Comparison of ENCODE assay signal across 18 cellular contexts in genomic region chr5:112219000-112219399, GRCh38.
DNase-seq lines count a peak whose midpoint lies in the region; TF ChIP-seq lines count a peak whose summit lies in the region.
"Had no signal": no experiment of that assay in that cellular context is flagged by ENCODE, and none has a peak within 500 bp of the region (broad histone marks: within the 10 kb centered on the region; RNA-seq: fewer than 3 reads in every experiment).

No MANE protein-coding gene starts in this region.

- H3K27ac ChIP-seq in HEK293 (ENCODE audit: extremely low read depth, low read depth, low read length) (no peak overlapping the region), WERI-Rb-1 (no peak overlapping the region), thyroid gland (peak overlapping the region in 2 of 3 donors; percentile 76 to 79)
- H3K27ac ChIP-seq: BLaER1, C4-2B, GM23248 had no signal

- DNase-seq in MG63: peak; percentile 43
- DNase-seq in WERI-Rb-1: peak; percentile 13
- peak in 1 of 2 donors; percentile 30 for DNase-seq in thyroid gland
- no peak for DNase-seq in OCI-M2 (lab: John Stamatoyannopoulos, UW; ENCODE audit: unreplicated experiment)
- no peak for DNase-seq in COR-L47 (lab: John Stamatoyannopoulos, UW)
- no peak for DNase-seq in NCI-H2081 treated with DMSO at 0.1 percent for 48 hours (lab: John Stamatoyannopoulos, UW)
- DNase-seq: Calu3; CD4-positive, CD25-positive, alpha-beta regulatory T cell; CD8-positive, alpha-beta T cell; DMS53; DMS79 treated with DMSO at 0.1 percent for 48 hours; GF-D8; GM23248; H7; HCEC 1CT had no signal

- POLR2A ChIA-PET in HEK293 (lab: Yijun Ruan, JAX): no interaction called here

- TF ChIP-seq CTCF in HEK293 (tag by site-specific recombination; IDR thresholded peaks at IDR 0.05): no peak
- TF ChIP-seq CTCF in WERI-Rb-1 (IDR thresholded peaks at IDR 0.05; ENCODE audit: low read depth, low read length): no peak
- no peak for TF ChIP-seq CTCF in thyroid gland (IDR thresholded peaks at IDR 0.05)

- H3K36me3 ChIP-seq in HEK293 (ENCODE audit: control insufficient read depth in 2 of 2, insufficient read depth in 1 of 2, low read length in 2 of 2) (no peaks in the 10 kb centered on the region), MG63 (no peaks in the 10 kb centered on the region), WERI-Rb-1 (no peaks in the 10 kb centered on the region), thyroid gland (no peaks in the 10 kb centered on the region)
- H3K36me3 ChIP-seq: BLaER1 had no signal

- CTCF ChIA-PET in HEK293 (lab: Yijun Ruan, JAX): interaction anchor here (0.6 kb wide), 1 partner anchor 1202 kb away, joined by 3 read pairs; no protein-coding TSS in a partner anchor

- H3K9me3 ChIP-seq in HEK293 (ENCODE audit: control insufficient read depth, insufficient read depth, low read depth, low read length) (no peaks in the 10 kb centered on the region), MG63 (no peaks in the 10 kb centered on the region), WERI-Rb-1 (ENCODE audit: severe bottlenecking) (no peaks in the 10 kb centered on the region), thyroid gland (no peaks in the 10 kb centered on the region)
- H3K9me3 ChIP-seq: BLaER1 had no signal

- intact Hi-C loops in thyroid gland (cut with DNase I): no loop called here

- WGBS in thyroid gland, 2 donors: 64 to 69% methylated on average over 6 of the region's 6 CpGs

- H3K27me3 ChIP-seq in MG63 (no peaks in the 10 kb centered on the region; the same call in 1 of the 2 replicates), WERI-Rb-1 (ENCODE audit: insufficient read depth, low read depth, severe bottlenecking) (no peaks in the 10 kb centered on the region), thyroid gland (no peaks in the 10 kb centered on the region)
- H3K27me3 ChIP-seq: BLaER1 had no signal

- no peak for TF ChIP-seq POLR2A in thyroid gland (IDR thresholded peaks at IDR 0.05)

- H3K4me1 ChIP-seq in HEK293 (ENCODE audit: control insufficient read depth, insufficient read depth, low read length): no peaks in the 10 kb centered on the region
- H3K4me1 ChIP-seq in thyroid gland: peaks cover 18 to 32% of the 10 kb centered on the region in 2 donors
- H3K4me1 ChIP-seq: BLaER1 had no signal

- H3K4me3 ChIP-seq in HEK293 (ENCODE audit: low read depth, low read length) (no peak overlapping the region), MG63 (no peak overlapping the region), WERI-Rb-1 (ENCODE audit: low read depth, low read length) (no peak overlapping the region), thyroid gland (replicated peaks in 1 of 3) (no peak overlapping the region)
- H3K4me3 ChIP-seq: BLaER1, GM23248 had no signal

TF ChIP-seq in HEK293, 187 proteins besides CTCF, POLR2A, EP300 and RAD21:
- TF ChIP-seq ZNF23 (tag by site-specific recombination; IDR thresholded peaks at IDR 0.05; ENCODE audit: borderline replicate concordance) (no peak), ZNF114 (tag by site-specific recombination; IDR thresholded peaks at IDR 0.05) (no peak), MZF1 (tag by site-specific recombination; IDR thresholded peaks at IDR 0.05; ENCODE audit: borderline replicate concordance) (peak; percentile 72), GFI1B (tag by site-specific recombination; IDR thresholded peaks at IDR 0.05) (no peak), ZBTB1 (tag by site-specific recombination; IDR thresholded peaks at IDR 0.05) (no peak), YY1 (tag by site-specific recombination; IDR thresholded peaks at IDR 0.05) (no peak), ZNF624 (tag by site-specific recombination; IDR thresholded peaks at IDR 0.05) (no peak), ZNF76 (tag by site-specific recombination; IDR thresholded peaks at IDR 0.05; ENCODE audit: borderline replicate concordance, low read depth) (no peak), ZNF223 (tag by site-specific recombination; IDR thresholded peaks at IDR 0.05) (no peak), ZFHX2 (tag by site-specific recombination; conservative IDR thresholded peaks at IDR 0.05) (peak; percentile 52), ZSCAN18 (tag by site-specific recombination; IDR thresholded peaks at IDR 0.05) (no peak), SP3 (tag by site-specific recombination; IDR thresholded peaks at IDR 0.05) (no peak), BCL11A (tag by site-specific recombination; IDR thresholded peaks at IDR 0.05; ENCODE audit: low read depth) (no peak), FEZF1 (tag by site-specific recombination; IDR thresholded peaks at IDR 0.05) (no peak), EGR2 (tag by site-specific recombination; IDR thresholded peaks at IDR 0.05; ENCODE audit: low read depth) (peak; percentile 24; the same call in 1 of the 2 replicates)

Comparison
In these comparisons a context has a peak if more than half of its experiments do, and no peak if none do; other contexts are left out.
1. H3K27ac ChIP-seq: peak in thyroid gland (2 of 3); none in HEK293 (single experiment) and WERI-Rb-1 (single experiment).
2. DNase-seq: peak in MG63 (single experiment) and WERI-Rb-1 (single experiment); none in OCI-M2 (single experiment), COR-L47 (single experiment) and NCI-H2081 treated with DMSO at 0.1 percent for 48 hours (single experiment).